In the genomic region with DNA sequence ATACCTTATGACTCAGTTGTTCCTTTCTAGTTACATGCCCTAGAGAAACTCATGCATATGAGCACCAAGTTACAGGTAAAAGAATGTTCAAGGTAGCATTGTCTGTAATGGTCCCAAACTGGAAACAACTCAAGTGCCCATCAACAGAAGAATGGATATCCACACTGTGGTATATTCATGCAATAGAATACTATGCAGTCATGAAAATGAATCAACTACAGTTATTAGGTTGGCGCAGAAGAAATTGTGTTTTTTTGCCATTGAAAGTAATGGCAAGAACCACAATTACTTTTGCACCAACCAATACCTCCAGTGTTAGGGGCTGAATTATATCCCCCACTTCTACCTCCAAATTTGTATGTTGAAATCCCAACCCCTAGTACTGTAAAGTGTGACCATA, we compare ENCODE assay signal across 36 cellular contexts. TPM values are rescaled to one million over a fixed set of nuclear protein-coding genes. Genes with fewer than 3 reads are reported as not detected.
"Had no signal": no experiment of that assay in that cellular context is flagged by ENCODE, and none has a peak within 500 bp of the region (broad histone marks: within the 10 kb centered on the region; RNA-seq: fewer than 3 reads in every experiment).

No MANE protein-coding gene starts in this region.

- DNase-seq: activated B cell treated with CpG ODN at 0.5 μM for 24 hours; activated CD4-positive, alpha-beta memory T cell treated with anti-CD3 and anti-CD28 coated beads for 36 hours; activated CD4-positive, alpha-beta T cell treated with anti-CD3 and anti-CD28 coated beads for 4 hours; activated CD4-positive, alpha-beta T cell treated with anti-CD3 and anti-CD28 coated beads, Interleukin-2, amount 10 ng/mL, durations not matched to agents 24 days and 14 days; activated CD4-positive, alpha-beta T cell treated with anti-CD3 and anti-CD28 coated beads, Interleukin-2, amount 50 U/mL, for 1 hour; activated CD4-positive, alpha-beta T cell treated with anti-CD3 and anti-CD28 coated beads, Interleukin-2, amount 50 U/mL, for 4 hours; activated CD4-positive, CD25-positive, alpha-beta regulatory T cell treated with anti-CD3 and anti-CD28 coated beads, Interleukin-2, amount 50 U/mL, for 72 hours; activated CD8-positive, alpha-beta memory T cell treated with anti-CD3 and anti-CD28 coated beads, Interleukin-2, amount 50 U/mL, for 4 hours; activated CD8-positive, alpha-beta T cell treated with anti-CD3 and anti-CD28 coated beads for 36 hours; activated effector memory CD4-positive, alpha-beta T cell treated with anti-CD3 and anti-CD28 coated beads, Interleukin-2, amount 50 U/mL, for 16 hours; activated gamma-delta T cell treated with Interleukin-2 at 50 U/mL for 16 hours; activated naive CD4-positive, alpha-beta T cell; activated naive CD4-positive, alpha-beta T cell treated with anti-CD3 and anti-CD28 coated beads for 36 hours; activated naive CD4-positive, alpha-beta T cell treated with anti-CD3 and anti-CD28 coated beads, Interleukin-2, amount 50 U/mL, for 16 hours; activated naive CD8-positive, alpha-beta T cell treated with anti-CD3 and anti-CD28 coated beads for 36 hours; activated T-cell treated with anti-CD3 and anti-CD28 coated beads for 4 hours; activated T-cell treated with anti-CD3 and anti-CD28 coated beads, Interleukin-2, amount 50 U/mL, for 1 hour; activated T-cell treated with anti-CD3 and anti-CD28 coated beads, Interleukin-2, amount 50 U/mL, for 4 hours; activated T-cell treated with anti-CD3 and anti-CD28 coated beads, Interleukin-2, amount 50 U/mL, for 72 hours; amygdala; anterior cingulate cortex; caudate nucleus; cerebellar nuclear complex; T-helper 2 cell; T-helper 9 cell; WERI-Rb-1 had no signal

- H3K36me3 ChIP-seq: adrenal gland, ascending aorta, cardiac muscle cell, WERI-Rb-1 had no signal

- H3K4me3 ChIP-seq: adrenal gland, ascending aorta, cardiac muscle cell had no signal

- ATAC-seq: activated CD8-positive, alpha-beta T cell treated with anti-CD3 and anti-CD28 coated beads for 36 hours; activated naive CD4-positive, alpha-beta T cell treated with anti-CD3 and anti-CD28 coated beads, Interleukin-2, amount 50 U/mL, for 72 hours; activated T-cell treated with anti-CD3 and anti-CD28 coated beads, Interleukin-2, amount 50 U/mL, for 4 hours; activated T-cell treated with anti-CD3 and anti-CD28 coated beads, Interleukin-2, amount 50 U/mL, for 72 hours; activated T-helper 17 cell treated with anti-CD3 and anti-CD28 coated beads, Interleukin-2, amount 50 U/mL, for 72 hours had no signal

- H3K27ac ChIP-seq: adrenal gland, ascending aorta, cardiac muscle cell, WERI-Rb-1 had no signal

- FAIRE-seq: bronchial epithelial cell, TTC549 had no signal

- H3K4me1 ChIP-seq: ascending aorta had no signal

- H3K27me3 ChIP-seq: adrenal gland, ascending aorta, cardiac muscle cell had no signal

- H3K9me3 ChIP-seq: adrenal gland, ascending aorta had no signal

RNA-seq across cellular contexts. Expression of a gene that starts 9.7 kb away (rescaled TPM):
- total RNA-seq: activated B cell treated with CpG ODN at 0.5 μM for 24 hours; activated CD4-positive, alpha-beta memory T cell treated with anti-CD3 and anti-CD28 coated beads for 36 hours; activated CD4-positive, alpha-beta T cell treated with anti-CD3 and anti-CD28 coated beads, Interleukin-2, amount 10 ng/mL, durations not matched to agents 24 days and 14 days; activated CD8-positive, alpha-beta memory T cell treated with anti-CD3 and anti-CD28 coated beads for 36 hours; activated CD8-positive, alpha-beta T cell treated with anti-CD3 and anti-CD28 coated beads for 36 hours; activated naive CD4-positive, alpha-beta T cell treated with anti-CD3 and anti-CD28 coated beads for 36 hours; activated naive CD4-positive, alpha-beta T cell treated with anti-CD3 and anti-CD28 coated beads, Interleukin-2, amount 50 U/mL, for 72 hours; activated naive CD8-positive, alpha-beta T cell treated with anti-CD3 and anti-CD28 coated beads for 36 hours; activated T-cell treated with anti-CD3 and anti-CD28 coated beads, Interleukin-2, amount 50 U/mL, for 4 hours; activated T-cell treated with anti-CD3 and anti-CD28 coated beads, Interleukin-2, amount 50 U/mL, for 72 hours; activated T-helper 1 cell treated with anti-CD3 and anti-CD28 coated beads, Interleukin-12 subunit alpha, Interleukin-12 subunit beta, Interleukin-2, Interleukin-4 antibody, amounts not matched to agents 30 ng/mL and 10 ng/mL and 1 ng/mL, durations not matched to agents 14 hours and 24 hours and 36 hours; activated T-helper 17 cell treated with anti-CD3 and anti-CD28 coated beads, Interleukin-2, amount 50 U/mL, for 72 hours; adrenal gland; ascending aorta; bronchial epithelial cell; cardiac muscle cell; chondrocyte had no signal
- polyA plus RNA-seq: adrenal gland, cardiac muscle cell had no signal

RNA-seq across cellular contexts. Expression of a gene that starts 24.2 kb away (rescaled TPM):
- total RNA-seq: ascending aorta had no signal
- polyA plus RNA-seq: cardiac muscle cell had no signal
